ENCODE assay signal across 8 cellular contexts in the genomic region with DNA sequence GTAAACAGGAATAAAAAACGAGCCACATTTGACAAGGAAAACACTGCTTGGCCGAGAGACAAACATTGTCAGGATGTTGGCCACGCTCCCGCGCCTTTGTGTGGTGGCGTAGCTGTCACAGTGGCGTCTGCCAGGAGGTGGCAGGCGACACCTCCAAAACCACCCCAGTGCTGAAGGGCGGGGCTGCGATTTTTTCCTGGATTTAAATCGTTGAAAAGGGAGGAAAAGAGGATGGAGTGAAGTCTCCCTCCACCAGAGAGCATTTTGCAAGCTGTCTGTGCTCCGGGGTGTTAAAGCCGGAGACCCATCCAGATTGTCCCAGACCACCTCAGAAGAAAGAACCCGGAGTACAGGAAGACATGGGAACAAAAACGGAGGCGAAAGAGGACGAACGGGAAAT. TPM values are rescaled to one million over a fixed set of nuclear protein-coding genes. Genes with fewer than 3 reads are reported as not detected.
DNase-seq lines count a peak whose midpoint lies in the region; ATAC-seq, FAIRE-seq and TF ChIP-seq lines count a peak whose summit lies in the region.
"Had no signal": no experiment of that assay in that cellular context is flagged by ENCODE, and none has a peak within 500 bp of the region (broad histone marks: within the 10 kb centered on the region; RNA-seq: fewer than 3 reads in every experiment).

No MANE protein-coding gene starts in this region.

- no peak overlapping the region for H3K4me3 Mint-ChIP-seq in activated CD8-positive, alpha-beta T cell treated with anti-CD3 and anti-CD28 coated beads, Interleukin-2, amount 10 ng/mL, durations not matched to agents 7 days and 5 days

- H2AK5ac ChIP-seq in mesendoderm (ENCODE audit: low read length), result no peak overlapping the region

- H3K79me2 ChIP-seq in endothelial cell of umbilical vein (ENCODE audit: control insufficient read depth, insufficient read depth, low read length) (no peaks in the 10 kb centered on the region), mesendoderm (ENCODE audit: control insufficient read depth, insufficient read depth, low read length) (no peaks in the 10 kb centered on the region)

- H4K8ac ChIP-seq in mesendoderm (ENCODE audit: low read depth, low read length), result no peak overlapping the region

- H3K4ac ChIP-seq in mesendoderm (ENCODE audit: low read depth, low read length), result no peak overlapping the region

- H3K9me1 ChIP-seq in endothelial cell of umbilical vein (replicated peaks; ENCODE audit: control insufficient read depth, extremely low read depth, insufficient read depth, low read length), result no peaks in the 10 kb centered on the region

- H4K20me1 ChIP-seq in endothelial cell of umbilical vein (replicated peaks; ENCODE audit: control insufficient read depth, extremely low read depth, insufficient read depth, low read length), result no peaks in the 10 kb centered on the region

- H3K4me1 ChIP-seq in endothelial cell of umbilical vein (ENCODE audit: control insufficient read depth, extremely low read depth, insufficient read depth, low read length) (peaks cover 10% of the 10 kb centered on the region), mesendoderm (ENCODE audit: control insufficient read depth, low read depth, low read length) (peaks cover 5% of the 10 kb centered on the region)

- H3K27me3 ChIP-seq in endothelial cell of umbilical vein (ENCODE audit: control insufficient read depth in 2 of 2, insufficient read depth in 2 of 2, low read length in 2 of 2) (no peaks in the 10 kb centered on the region), mesendoderm (ENCODE audit: insufficient read depth, low read length, poor library complexity) (no peaks in the 10 kb centered on the region)

- H4K5ac ChIP-seq in mesendoderm (ENCODE audit: low read length), result no peak overlapping the region

- intact Hi-C loops in endothelial cell of umbilical vein (cut with micrococcal nuclease), result loop anchor here (1.0 kb wide), 3 partner anchors 85 to 201 kb away; no protein-coding TSS in a partner anchor

- CTCF ChIA-PET in activated CD8-positive, alpha-beta T cell treated with anti-CD3 and anti-CD28 coated beads, Interleukin-2, amount 10 ng/mL, durations not matched to agents 7 days and 5 days (lab: Charles Lee), result interaction anchor here (1.0 to 7.4 kb wide), 7 partner anchors 12 to 262 kb away, joined by 3 to 90 read pairs (median 6); a partner anchor contains a TSS
- CTCF ChIA-PET in endothelial cell of umbilical vein (lab: Charles Lee), result interaction anchor here (0.8 to 15.3 kb wide), 14 partner anchors 9 to 261 kb away, joined by 3 to 341 read pairs (median 4); a partner anchor contains a TSS

- peaks cover 6% of the 10 kb centered on the region for H3K79me1 ChIP-seq in mesendoderm (ENCODE audit: low read length)

- H2BK120ac ChIP-seq in mesendoderm (ENCODE audit: low read depth, low read length), result no peak overlapping the region

- H3K4me2 ChIP-seq in endothelial cell of umbilical vein (ENCODE audit: insufficient read depth, low read length), result peak overlapping the region; percentile 70
- H3K4me2 ChIP-seq in mesendoderm (ENCODE audit: low read length), result no peak overlapping the region

- H3K36me3 Mint-ChIP-seq in activated CD8-positive, alpha-beta T cell treated with anti-CD3 and anti-CD28 coated beads, Interleukin-2, amount 10 ng/mL, durations not matched to agents 7 days and 5 days (ENCODE audit: low read depth), result peaks cover 18% of the 10 kb centered on the region

- no peak overlapping the region for H2BK15ac ChIP-seq in mesendoderm (replicated peaks; ENCODE audit: low read depth)

- peak; percentile 73 for DNase-seq in GM12891 (ENCODE audit: insufficient read length, low spot score)
- DNase-seq in NCI-H2196 (lab: John Stamatoyannopoulos, UW; ENCODE audit: unreplicated experiment), result peak; percentile 67
- peak; percentile 62 for DNase-seq in activated CD8-positive, alpha-beta T cell treated with anti-CD3 and anti-CD28 coated beads, Interleukin-2, amount 10 ng/mL, durations not matched to agents 7 days and 5 days
- peak; percentile 85 for DNase-seq in endothelial cell of umbilical vein (ENCODE audit: low read depth, low spot score)
- peak; percentile 84 for DNase-seq in mesendoderm
- peak; percentile 24 for DNase-seq in stimulated activated CD8-positive, alpha-beta memory T cell treated with anti-CD3 and anti-CD28 coated beads, Interleukin-4, amount 100 ng/mL, for 24 hours (ENCODE audit: low read depth)

- no peak overlapping the region for H3K27ac ChIP-seq in endothelial cell of umbilical vein (ENCODE audit: insufficient read depth, low read depth, low read length)
- H3K27ac ChIP-seq in mesendoderm (ENCODE audit: low read depth, low read length), result peak overlapping the region; percentile 22
- H3K27ac ChIP-seq: epithelial cell of prostate had no signal

- no peak for TF ChIP-seq POLR2A in GM12891 (IDR thresholded peaks at IDR 0.05; ENCODE audit: low read depth, low read length)
- no peak for TF ChIP-seq POLR2A in endothelial cell of umbilical vein (IDR thresholded peaks at IDR 0.05; ENCODE audit: low read depth, low read length)

- H3K9ac ChIP-seq in endothelial cell of umbilical vein (replicated peaks; ENCODE audit: extremely low read depth, insufficient read depth, low read length) (peak overlapping the region; percentile 19), mesendoderm (ENCODE audit: low read length) (peak overlapping the region; percentile 43)

- peaks cover 7% of the 10 kb centered on the region for H3K4me1 Mint-ChIP-seq in activated CD8-positive, alpha-beta T cell treated with anti-CD3 and anti-CD28 coated beads, Interleukin-2, amount 10 ng/mL, durations not matched to agents 7 days and 5 days (ENCODE audit: low read depth)

- no peak overlapping the region for H3K18ac ChIP-seq in mesendoderm (ENCODE audit: low read length)

- TF ChIP-seq CTCF in endothelial cell of umbilical vein (IDR thresholded peaks at IDR 0.05; ENCODE audit: extremely low read depth in 1 of 2, insufficient read depth in 1 of 2, low read depth in 1 of 2, low read length in 2 of 2), result peak; percentile 79 to 94

- dilution Hi-C loops in endothelial cell of umbilical vein (cut with MboI; ENCODE audit: extremely low pct_ligation_motif_present, low sequenced_read_pairs), result loop anchor here (25.0 kb wide), 1 partner anchor 192 kb away; a partner anchor contains a TSS

- no peak overlapping the region for H3K23ac ChIP-seq in mesendoderm (ENCODE audit: low read length)

- peak overlapping the region in 2 of 3 experiments; percentile 12 to 24 for H3K4me3 ChIP-seq in endothelial cell of umbilical vein (replicated peaks in 1 of 3; ENCODE audit: insufficient read depth in 1 of 3, low read depth in 1 of 3, low read length in 3 of 3)
- H3K4me3 ChIP-seq in mesendoderm (ENCODE audit: low read length), result no peak overlapping the region

- peak overlapping the region; percentile 22 for H3K56ac ChIP-seq in mesendoderm (ENCODE audit: low read length)

- no peaks in the 10 kb centered on the region for H3K9me3 ChIP-seq in endothelial cell of umbilical vein (replicated peaks; ENCODE audit: control insufficient read depth, insufficient read depth, low read length)

- peak; percentile 74 for ATAC-seq in activated CD8-positive, alpha-beta T cell treated with anti-CD3 and anti-CD28 coated beads, Interleukin-2, amount 10 ng/mL, durations not matched to agents 7 days and 5 days
- ATAC-seq in GM21515 (IDR thresholded peaks at IDR 0.05; ENCODE audit: unreplicated experiment), result no peak

- peak overlapping the region; percentile 18 for H2AFZ ChIP-seq in endothelial cell of umbilical vein (ENCODE audit: low read depth, low read length)

- no peaks in the 10 kb centered on the region for H3K9me3 Mint-ChIP-seq in activated CD8-positive, alpha-beta T cell treated with anti-CD3 and anti-CD28 coated beads, Interleukin-2, amount 10 ng/mL, durations not matched to agents 7 days and 5 days (ENCODE audit: insufficient read depth)

- H3K27ac Mint-ChIP-seq in activated CD8-positive, alpha-beta T cell treated with anti-CD3 and anti-CD28 coated beads, Interleukin-2, amount 10 ng/mL, durations not matched to agents 7 days and 5 days, result no peak overlapping the region

- no peak overlapping the region for H2BK5ac ChIP-seq in mesendoderm (ENCODE audit: low read length)

- WGBS in mesendoderm (ENCODE audit: extremely low coverage, insufficient coverage, low lambda C conversion rate), result no CpG with 5 or more reads among the region's 18 CpGs

- H3K27me3 Mint-ChIP-seq in activated CD8-positive, alpha-beta T cell treated with anti-CD3 and anti-CD28 coated beads, Interleukin-2, amount 10 ng/mL, durations not matched to agents 7 days and 5 days (ENCODE audit: low read depth), result no peaks in the 10 kb centered on the region

- POLR2A ChIA-PET in activated CD8-positive, alpha-beta T cell treated with anti-CD3 and anti-CD28 coated beads, Interleukin-2, amount 10 ng/mL, durations not matched to agents 7 days and 5 days (lab: Charles Lee), result no interaction called here
- POLR2A ChIA-PET in endothelial cell of umbilical vein (lab: Charles Lee), result no interaction called here

- peaks cover 3 to 11% of the 10 kb centered on the region in 2 experiments for H3K36me3 ChIP-seq in endothelial cell of umbilical vein (ENCODE audit: control insufficient read depth in 2 of 2, extremely low read depth in 1 of 2, insufficient read depth in 2 of 2, low read length in 2 of 2)
- peaks cover 12% of the 10 kb centered on the region for H3K36me3 ChIP-seq in mesendoderm (ENCODE audit: control insufficient read depth, insufficient read depth, low read length)

- FAIRE-seq in GM12891 (lab: Jason Lieb, UNC) (peak; percentile 56), endothelial cell of umbilical vein (lab: Jason Lieb, UNC) (peak; percentile 95)

- no TSS peak for BruUV-seq in endothelial cell of umbilical vein (replicated peaks; lab: Mats Ljungman, UMichigan)

RNA-seq across cellular contexts. Expression of a gene that starts 12.7 kb away (rescaled TPM):
- polyA plus RNA-seq in GM12891 (2012; ENCODE audit: low read depth, missing spikeins), result 21.1 TPM
- total RNA-seq in activated CD8-positive, alpha-beta T cell treated with anti-CD3 and anti-CD28 coated beads, Interleukin-2, amount 10 ng/mL, durations not matched to agents 7 days and 5 days, result 10 to 100 TPM; 19.4 to 19.6 TPM
- total RNA-seq in endothelial cell of umbilical vein, result 19.0 and 19.2 TPM in 2 replicates
- 12.5 and 17.1 TPM in 2 replicates for polyA plus RNA-seq in endothelial cell of umbilical vein
- 16.7 and 19.1 TPM in 2 replicates for polyA plus RNA-seq in endothelial cell of umbilical vein (2011; cell fraction: cytosol; rRNA removed)
- polyA plus RNA-seq in endothelial cell of umbilical vein (2011; cell fraction: nucleus; rRNA removed), result 14.6 and 17.8 TPM in 2 replicates
- 20.7 and 26.2 TPM in 2 replicates for polyA plus RNA-seq in endothelial cell of umbilical vein (2012)
- 11.8 and 15.9 TPM in 2 replicates for polyA minus RNA-seq in endothelial cell of umbilical vein
- 14.1 TPM for polyA minus RNA-seq in endothelial cell of umbilical vein (2011; cell fraction: cytosol; rRNA and poly(A)+ RNA removed)
- polyA minus RNA-seq in endothelial cell of umbilical vein (2011; cell fraction: nucleus; rRNA and poly(A)+ RNA removed), result 12.6 and 25.1 TPM in 2 replicates
- 12.1 TPM for polyA plus RNA-seq in mesendoderm (2013, experiment 1 of 2)
- 12.7 TPM for polyA plus RNA-seq in mesendoderm (2013, experiment 2 of 2)

RNA-seq across cellular contexts. Expression of a gene that starts 12.8 kb away (rescaled TPM):
- 44.8 TPM for polyA plus RNA-seq in GM12891 (2012; ENCODE audit: low read depth, missing spikeins)
- 10 to 100 TPM; 57.5 to 59.1 TPM for total RNA-seq in activated CD8-positive, alpha-beta T cell treated with anti-CD3 and anti-CD28 coated beads, Interleukin-2, amount 10 ng/mL, durations not matched to agents 7 days and 5 days
- 81.8 and 84.2 TPM in 2 replicates for total RNA-seq in endothelial cell of umbilical vein
- polyA plus RNA-seq in endothelial cell of umbilical vein, result 26.6 and 41.3 TPM in 2 replicates
- polyA plus RNA-seq in endothelial cell of umbilical vein (2011; cell fraction: cytosol; rRNA removed), result 43.0 and 48.3 TPM in 2 replicates
- 43.0 and 73.1 TPM in 2 replicates for polyA plus RNA-seq in endothelial cell of umbilical vein (2011; cell fraction: nucleus; rRNA removed)
- 84.5 and 86.2 TPM in 2 replicates for polyA plus RNA-seq in endothelial cell of umbilical vein (2012)
- 25.9 and 32.4 TPM in 2 replicates for polyA minus RNA-seq in endothelial cell of umbilical vein
- 16.0 TPM for polyA minus RNA-seq in endothelial cell of umbilical vein (2011; cell fraction: cytosol; rRNA and poly(A)+ RNA removed)
- polyA minus RNA-seq in endothelial cell of umbilical vein (2011; cell fraction: nucleus; rRNA and poly(A)+ RNA removed), result 12.4 and 17.6 TPM in 2 replicates
- polyA plus RNA-seq in mesendoderm (2013, experiment 1 of 2), result 46.4 TPM
- polyA plus RNA-seq in mesendoderm (2013, experiment 2 of 2), result 48.7 TPM

RNA-seq across cellular contexts. Expression of a gene that starts 42.8 kb away (rescaled TPM):
- 21.8 TPM for polyA plus RNA-seq in GM12891 (2012; ENCODE audit: low read depth, missing spikeins)
- 10 to 100 TPM; 41.4 to 45.8 TPM for total RNA-seq in activated CD8-positive, alpha-beta T cell treated with anti-CD3 and anti-CD28 coated beads, Interleukin-2, amount 10 ng/mL, durations not matched to agents 7 days and 5 days
- 29.1 and 29.9 TPM in 2 replicates for total RNA-seq in endothelial cell of umbilical vein
- polyA plus RNA-seq in endothelial cell of umbilical vein, result 23.5 and 24.1 TPM in 2 replicates
- polyA plus RNA-seq in endothelial cell of umbilical vein (2011; cell fraction: cytosol; rRNA removed), result 18.3 and 21.2 TPM in 2 replicates
- polyA plus RNA-seq in endothelial cell of umbilical vein (2011; cell fraction: nucleus; rRNA removed), result 40.6 and 48.3 TPM in 2 replicates
- 18.0 and 20.9 TPM in 2 replicates for polyA plus RNA-seq in endothelial cell of umbilical vein (2012)
- 22.0 and 31.9 TPM in 2 replicates for polyA minus RNA-seq in endothelial cell of umbilical vein
- 26.8 TPM for polyA minus RNA-seq in endothelial cell of umbilical vein (2011; cell fraction: cytosol; rRNA and poly(A)+ RNA removed)
- 13.8 and 18.1 TPM in 2 replicates for polyA minus RNA-seq in endothelial cell of umbilical vein (2011; cell fraction: nucleus; rRNA and poly(A)+ RNA removed)
- polyA plus RNA-seq in mesendoderm (2013, experiment 1 of 2), result 34.4 TPM
- polyA plus RNA-seq in mesendoderm (2013, experiment 2 of 2), result 31.4 TPM

Comparison
In these comparisons a context has a peak if more than half of its experiments do, and no peak if none do; other contexts are left out.
1. DNase-seq: peak in every context shown above with its lines; median percentile 85 in endothelial cell of umbilical vein; 84 in mesendoderm; 73 in GM12891; 67 in NCI-H2196; 62 in activated CD8-positive, alpha-beta T cell treated with anti-CD3 and anti-CD28 coated beads, Interleukin-2, amount 10 ng/mL, durations not matched to agents 7 days and 5 days; 24 in stimulated activated CD8-positive, alpha-beta memory T cell treated with anti-CD3 and anti-CD28 coated beads, Interleukin-4, amount 100 ng/mL, for 24 hours.